Comparison of ENCODE assay signal across 23 cellular contexts in the genomic region with DNA sequence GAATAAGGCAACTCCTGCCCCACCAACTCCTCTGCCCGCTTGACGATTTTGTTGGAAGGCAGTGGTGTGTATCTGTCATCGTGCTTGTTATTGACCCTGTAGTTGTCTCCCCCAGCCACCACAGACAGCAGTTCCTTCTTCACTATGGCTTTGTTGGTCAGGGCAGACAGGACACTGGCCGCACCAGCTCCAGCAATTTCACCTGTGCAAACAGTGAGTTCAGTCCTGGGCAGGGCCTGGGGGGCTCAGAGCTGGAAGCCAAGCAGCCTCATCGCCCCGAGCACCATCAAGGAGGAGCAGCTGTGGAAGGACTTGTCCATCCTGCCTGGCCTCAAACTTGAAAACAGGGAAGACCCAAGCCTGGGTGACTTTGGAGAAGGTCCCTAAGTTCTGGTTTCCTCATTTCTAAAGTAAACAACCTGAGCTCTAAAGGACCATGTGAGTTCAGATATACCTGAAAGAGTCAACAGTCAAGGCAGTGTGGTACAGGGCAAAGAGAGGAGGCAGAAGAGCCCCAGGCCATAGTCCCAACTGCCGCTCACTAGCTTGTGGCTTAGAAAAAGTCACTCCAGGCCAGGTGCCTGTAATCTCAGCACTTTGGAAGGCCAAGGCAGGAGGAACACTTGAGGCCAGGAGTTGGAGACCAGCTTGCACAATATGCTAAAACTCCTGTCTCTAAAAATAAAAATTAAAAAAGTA. TPM values are rescaled to one million over a fixed set of nuclear protein-coding genes. Genes with fewer than 3 reads are reported as not detected.
A peak's percentile ranks its signal among the peaks of the same experiment; 100 is the strongest.
DNase-seq lines count a peak whose midpoint lies in the region; ATAC-seq, FAIRE-seq and TF ChIP-seq lines count a peak whose summit lies in the region.
"Had no signal": no experiment of that assay in that cellular context is flagged by ENCODE, and none has a peak within 500 bp of the region (broad histone marks: within the 10 kb centered on the region; RNA-seq: fewer than 3 reads in every experiment).

No MANE protein-coding gene starts in this region.

- TF ChIP-seq POLR2A in K562 (conservative IDR thresholded peaks at IDR 0.05), result no peak

- H4K20me1 ChIP-seq in K562 (replicated peaks; ENCODE audit: control insufficient read depth, insufficient read depth, low read length), result no peaks in the 10 kb centered on the region

- peaks cover 33% of the 10 kb centered on the region for H3K4me1 ChIP-seq in CD4-positive, CD25-positive, alpha-beta regulatory T cell (ENCODE audit: control insufficient read depth, insufficient read depth, low read length, poor library complexity, severe bottlenecking)
- H3K4me1 ChIP-seq in K562 (replicated peaks in 1 of 2; ENCODE audit: control insufficient read depth in 2 of 2, insufficient read depth in 2 of 2, low read length in 2 of 2) (peaks cover 0 to 17% of the 10 kb centered on the region in 2 experiments; a peak in 4 of 5 replicates), mucosa of descending colon (ENCODE audit: low read depth) (peaks cover 6% of the 10 kb centered on the region)
- H3K4me1 ChIP-seq: BE2C had no signal

- peak overlapping the region in 2 of 3 donors; percentile 26 to 75 for H3K27ac Mint-ChIP-seq in CD4-positive, CD25-positive, alpha-beta regulatory T cell

- no peak for ATAC-seq in CD4-positive, CD25-positive, alpha-beta regulatory T cell (ENCODE audit: low read depth in 2 of 2)
- no peak for ATAC-seq in K562
- peak; percentile 24 for ATAC-seq in mucosa of descending colon
- ATAC-seq in GM19467 (IDR thresholded peaks at IDR 0.05; ENCODE audit: unreplicated experiment), result no peak
- ATAC-seq in HG03025 (IDR thresholded peaks at IDR 0.05; ENCODE audit: low FRiP score, unreplicated experiment), result no peak
- no peak for ATAC-seq in HG03139 (IDR thresholded peaks at IDR 0.05; ENCODE audit: unreplicated experiment)
- ATAC-seq: GM12878, Panc1, Right ventricle myocardium inferior had no signal

- no peak for TF ChIP-seq CTCF in C4-2B (conservative IDR thresholded peaks at IDR 0.05)
- TF ChIP-seq CTCF in K562 (IDR thresholded peaks at IDR 0.05 in 2 of 3, conservative IDR thresholded peaks at IDR 0.05 in 1 of 3; ENCODE audit: insufficient read depth in 2 of 3, low read depth in 1 of 3, low read length in 3 of 3), result no peak
- TF ChIP-seq CTCF in mucosa of descending colon (IDR thresholded peaks at IDR 0.05), result no peak

- H3K9me3 Mint-ChIP-seq in CD4-positive, CD25-positive, alpha-beta regulatory T cell, result no peaks in the 10 kb centered on the region
- H3K9me3 Mint-ChIP-seq: CD8-positive, alpha-beta memory T cell had no signal

- H3K4me3 ChIP-seq in CD4-positive, CD25-positive, alpha-beta regulatory T cell (ENCODE audit: low read depth, low read length), result no peak overlapping the region
- H3K4me3 ChIP-seq in K562 (no peak overlapping the region), mucosa of descending colon (no peak overlapping the region)
- H3K4me3 ChIP-seq: GM12878, GM23248 had no signal

- H3K27me3 Mint-ChIP-seq in CD4-positive, CD25-positive, alpha-beta regulatory T cell, result no peaks in the 10 kb centered on the region

- H3K36me3 ChIP-seq in CD4-positive, CD25-positive, alpha-beta regulatory T cell (ENCODE audit: control insufficient read depth, insufficient read depth, low read length), result no peaks in the 10 kb centered on the region
- H3K36me3 ChIP-seq in K562 (ENCODE audit: control insufficient read depth, insufficient read depth, low read length) (no peaks in the 10 kb centered on the region), mucosa of descending colon (ENCODE audit: low read depth) (no peaks in the 10 kb centered on the region)
- H3K36me3 ChIP-seq: BE2C had no signal

- H3K4me2 ChIP-seq in K562 (ENCODE audit: insufficient read depth, low read length), result no peak overlapping the region
- H3K4me2 ChIP-seq: KMS-11 had no signal

- peaks cover 21 to 58% (median 32%) of the 10 kb centered on the region in 4 donors for H3K4me1 Mint-ChIP-seq in CD4-positive, CD25-positive, alpha-beta regulatory T cell

- POLR2A ChIA-PET in K562 (lab: Yijun Ruan, JAX), result interaction anchor here (0.8 kb wide), 1 partner anchor 9 kb away, joined by 3 read pairs; no protein-coding TSS in a partner anchor

- 41% methylated on average over 7 of the region's 7 CpGs for WGBS in K562 (ENCODE audit: insufficient coverage, low coverage, missing lambda C conversion rate)

- no peak for DNase-seq in CD4-positive, CD25-positive, alpha-beta regulatory T cell
- DNase-seq in K562 (ENCODE audit: extremely low read depth in 1 of 4, low spot score in 3 of 4) (no peak), mucosa of descending colon (no peak)
- DNase-seq in stimulated activated CD4-positive, alpha-beta T cell treated with anti-CD3 and anti-CD28 coated beads, Interleukin-15, amount 100 ng/mL, for 24 hours, result no peak
- DNase-seq: BE2C; CD8-positive, alpha-beta memory T cell; DND-41; GM23248; NCI-H1092; NCI-H1694; NCI-H2227 treated with DMSO at 0.1 percent for 48 hours; NCI-H524 had no signal

- FAIRE-seq in K562 (lab: Jason Lieb, UNC), result no peak
- FAIRE-seq: G401.6, GM12878 had no signal

- TF ChIP-seq EP300 in K562 (IDR thresholded peaks at IDR 0.05; ENCODE audit: low read length), result no peak

- intact Hi-C loops in K562 (cut with micrococcal nuclease) (no loop called here), mucosa of descending colon (cut with DNase I, micrococcal nuclease) (no loop called here)

- no peaks in the 10 kb centered on the region for H3K27me3 ChIP-seq in CD4-positive, CD25-positive, alpha-beta regulatory T cell (ENCODE audit: control insufficient read depth, insufficient read depth, low read length)
- H3K27me3 ChIP-seq in K562 (ENCODE audit: control insufficient read depth in 2 of 2, insufficient read depth in 2 of 2, low read length in 2 of 2), result no peaks in the 10 kb centered on the region
- H3K27me3 ChIP-seq: BE2C had no signal

- H3K9ac ChIP-seq in K562 (ENCODE audit: insufficient read depth in 1 of 2, low read depth in 2 of 2, low read length in 2 of 2), result peak overlapping the region in 1 of 2 experiments; percentile 3; a peak in 1 of 4 replicates
- H3K9ac ChIP-seq: GM23248, KMS-11 had no signal

- H3K9me1 ChIP-seq in K562 (ENCODE audit: control insufficient read depth, insufficient read depth, low read length), result no peaks in the 10 kb centered on the region

- H3K79me2 ChIP-seq in K562 (ENCODE audit: control insufficient read depth, insufficient read depth, low read length), result no peaks in the 10 kb centered on the region

- no peaks in the 10 kb centered on the region for H3K9me3 ChIP-seq in CD4-positive, CD25-positive, alpha-beta regulatory T cell (ENCODE audit: control insufficient read depth in 2 of 2, low read length in 2 of 2)
- H3K9me3 ChIP-seq in K562 (replicated peaks; ENCODE audit: control insufficient read depth, insufficient read depth, low read depth, low read length), result no peaks in the 10 kb centered on the region
- no peaks in the 10 kb centered on the region for H3K9me3 ChIP-seq in mucosa of descending colon
- H3K9me3 ChIP-seq: BE2C had no signal

- peak overlapping the region in 1 of 4 donors; percentile 37 for H3K4me3 Mint-ChIP-seq in CD4-positive, CD25-positive, alpha-beta regulatory T cell
- H3K4me3 Mint-ChIP-seq: CD8-positive, alpha-beta memory T cell had no signal

- H3K27ac ChIP-seq in C4-2B, result peak overlapping the region; percentile 3
- no peak overlapping the region for H3K27ac ChIP-seq in CD4-positive, CD25-positive, alpha-beta regulatory T cell (ENCODE audit: insufficient read depth, low read length, poor library complexity, severe bottlenecking)
- no peak overlapping the region for H3K27ac ChIP-seq in K562 (ENCODE audit: extremely low read depth, low read depth, low read length)
- H3K27ac ChIP-seq: GM23248, KMS-11 had no signal

- no TSS peak for BruUV-seq in K562 (replicated peaks; lab: Mats Ljungman, UMichigan)

- peaks cover 3% of the 10 kb centered on the region for H3K36me3 Mint-ChIP-seq in CD4-positive, CD25-positive, alpha-beta regulatory T cell
- H3K36me3 Mint-ChIP-seq: CD8-positive, alpha-beta memory T cell had no signal

- in situ Hi-C loops in K562 (cut with MboI), result no loop called here

- no peak for TF ChIP-seq RAD21 in K562 (CRISPR knock-in tag; conservative IDR thresholded peaks at IDR 0.05 in 1 of 2, IDR thresholded peaks at IDR 0.05 in 1 of 2)

- H2AFZ ChIP-seq in K562 (ENCODE audit: low read depth, low read length), result no peak overlapping the region
- H2AFZ ChIP-seq: GM23248 had no signal

- CTCF ChIA-PET in K562 (lab: Yijun Ruan, JAX; ENCODE audit: low intra/inter-chr PET ratio), result no interaction called here

RNA-seq across cellular contexts. Expression of a gene that starts 4.6 kb away (rescaled TPM):
- not detected for total RNA-seq in CD4-positive, CD25-positive, alpha-beta regulatory T cell
- polyA plus RNA-seq in CD4-positive, CD25-positive, alpha-beta regulatory T cell, result under 1 TPM in 2 of 4 donors, not detected in 2; 0.28 to 0.47 TPM
- not detected in 2 replicates for total RNA-seq in K562 (2011; cell fraction: chromatin; rRNA removed; ENCODE audit: low replicate concordance)
- total RNA-seq in K562 (2011; cell fraction: nucleolus; rRNA removed), result not detected in 2 replicates
- not detected in 2 replicates for total RNA-seq in K562 (2011; cell fraction: nucleoplasm; rRNA removed)
- total RNA-seq in K562 (2014; rRNA removed), result not detected in 2 replicates
- not detected in 2 replicates for total RNA-seq in K562 (2014; rRNA removed; fragmentation: Illumina TruSeq; extraction: Trizol)
- total RNA-seq in K562 (2015; rRNA removed; fragmentation: Illumina TruSeq; extraction: Trizol), result not detected in 2 replicates
- total RNA-seq in K562 (2021), result not detected in 2 replicates
- not detected in 2 replicates for polyA plus RNA-seq in K562 (2011; rRNA removed)
- polyA plus RNA-seq in K562 (2011; cell fraction: cytosol; rRNA removed), result not detected in 2 replicates
- polyA plus RNA-seq in K562 (2011; cell fraction: nucleus; rRNA removed), result not detected in 2 replicates
- polyA plus RNA-seq in K562 (2012), result not detected in 2 replicates
- not detected in 2 replicates for polyA plus RNA-seq in K562 (2014; fragmentation: Illumina TruSeq; extraction: Trizol)
- polyA plus RNA-seq in K562 (2014; fragmentation: Nextera tagmentation; extraction: Ambion mirVana), result not detected
- not detected in 2 replicates for polyA plus RNA-seq in K562 (2014; rRNA removed)
- polyA minus RNA-seq in K562 (2011; rRNA and poly(A)+ RNA removed), result not detected in 2 replicates
- not detected in 2 replicates for polyA minus RNA-seq in K562 (2011; cell fraction: cytosol; rRNA and poly(A)+ RNA removed)
- polyA minus RNA-seq in K562 (2011; cell fraction: nucleus; rRNA and poly(A)+ RNA removed), result not detected in 2 replicates
- 100 to 1,000 TPM in 1 of 3 donors, 10 to 100 TPM in 2; 44.3 to 238 (median 62.8) TPM for total RNA-seq in mucosa of descending colon
- total RNA-seq: GM23248 had no signal
- polyA plus RNA-seq: AG04450; CD8-positive, alpha-beta memory T cell; GM23248 had no signal

RNA-seq across cellular contexts. Expression of a gene that starts 22.0 kb away (rescaled TPM):
- total RNA-seq in CD4-positive, CD25-positive, alpha-beta regulatory T cell, result 118 TPM
- 100 to 1,000 TPM; 405 to 493 (median 439) TPM for polyA plus RNA-seq in CD4-positive, CD25-positive, alpha-beta regulatory T cell
- total RNA-seq in K562 (2011; cell fraction: chromatin; rRNA removed; ENCODE audit: low replicate concordance), result not detected in 2 replicates
- 0.67 TPM in 1 of 2 replicates, not detected in the other for total RNA-seq in K562 (2011; cell fraction: nucleolus; rRNA removed)
- 0.51 TPM in 1 of 2 replicates, not detected in the other for total RNA-seq in K562 (2011; cell fraction: nucleoplasm; rRNA removed)
- total RNA-seq in K562 (2014; rRNA removed) (0.37 TPM in 1 of 2 replicates, not detected in the other), K562 (2014; rRNA removed; fragmentation: Illumina TruSeq; extraction: Trizol) (0.99 and 1.0 TPM in 2 replicates), K562 (2015; rRNA removed; fragmentation: Illumina TruSeq; extraction: Trizol) (2.0 and 3.0 TPM in 2 replicates), K562 (2021) (0.80 and 1.2 TPM in 2 replicates), mucosa of descending colon (10 to 100 TPM; 57.0 to 99.0 (median 96.7) TPM)
- polyA plus RNA-seq in K562 (2011; rRNA removed) (0.43 and 0.54 TPM in 2 replicates), K562 (2014; fragmentation: Illumina TruSeq; extraction: Trizol) (1.1 and 1.3 TPM in 2 replicates), K562 (2014; fragmentation: Nextera tagmentation; extraction: Ambion mirVana) (1 to 10 TPM; 1.2 to 2.1 TPM), K562 (2014; rRNA removed) (0.57 and 1.7 TPM in 2 replicates)
- polyA plus RNA-seq in K562 (2011; cell fraction: cytosol; rRNA removed), result 0.19 and 0.60 TPM in 2 replicates
- polyA plus RNA-seq in K562 (2011; cell fraction: nucleus; rRNA removed), result 0.20 and 0.47 TPM in 2 replicates
- polyA plus RNA-seq in K562 (2012), result 2.3 and 7.2 TPM in 2 replicates
- 0.84 TPM in 1 of 2 replicates, not detected in the other for polyA minus RNA-seq in K562 (2011; rRNA and poly(A)+ RNA removed)
- polyA minus RNA-seq in K562 (2011; cell fraction: cytosol; rRNA and poly(A)+ RNA removed), result 1.2 TPM in 1 of 2 replicates, not detected in the other
- not detected in 2 replicates for polyA minus RNA-seq in K562 (2011; cell fraction: nucleus; rRNA and poly(A)+ RNA removed)

RNA-seq across cellular contexts. Expression of a gene that starts 52.7 kb away (rescaled TPM):
- total RNA-seq in CD4-positive, CD25-positive, alpha-beta regulatory T cell, result 0.94 TPM
- polyA plus RNA-seq in CD4-positive, CD25-positive, alpha-beta regulatory T cell, result not detected
- 1.3 and 4.1 TPM in 2 replicates for total RNA-seq in K562 (2011; cell fraction: chromatin; rRNA removed; ENCODE audit: low replicate concordance)
- 1.4 and 3.0 TPM in 2 replicates for total RNA-seq in K562 (2011; cell fraction: nucleolus; rRNA removed)
- 1.6 and 1.9 TPM in 2 replicates for total RNA-seq in K562 (2011; cell fraction: nucleoplasm; rRNA removed)
- total RNA-seq in K562 (2014; rRNA removed) (5.1 TPM in 2 replicates), K562 (2014; rRNA removed; fragmentation: Illumina TruSeq; extraction: Trizol) (2.2 and 2.9 TPM in 2 replicates), K562 (2015; rRNA removed; fragmentation: Illumina TruSeq; extraction: Trizol) (4.7 and 5.2 TPM in 2 replicates), K562 (2021) (4.5 and 5.1 TPM in 2 replicates), mucosa of descending colon (under 1 TPM; 0.26 to 0.32 (median 0.29) TPM)
- polyA plus RNA-seq in K562 (2011; rRNA removed) (8.0 and 9.5 TPM in 2 replicates), K562 (2014; fragmentation: Illumina TruSeq; extraction: Trizol) (5.0 and 5.7 TPM in 2 replicates), K562 (2014; fragmentation: Nextera tagmentation; extraction: Ambion mirVana) (under 1 TPM; 0.66 to 0.99 TPM), K562 (2014; rRNA removed) (3.6 and 5.2 TPM in 2 replicates)
- polyA plus RNA-seq in K562 (2011; cell fraction: cytosol; rRNA removed), result 11.8 and 13.9 TPM in 2 replicates
- polyA plus RNA-seq in K562 (2011; cell fraction: nucleus; rRNA removed), result 6.9 and 7.5 TPM in 2 replicates
- 5.1 and 15.0 TPM in 2 replicates for polyA plus RNA-seq in K562 (2012)
- 3.5 and 4.7 TPM in 2 replicates for polyA minus RNA-seq in K562 (2011; rRNA and poly(A)+ RNA removed)
- polyA minus RNA-seq in K562 (2011; cell fraction: cytosol; rRNA and poly(A)+ RNA removed), result 2.7 and 3.4 TPM in 2 replicates
- 2.6 and 2.9 TPM in 2 replicates for polyA minus RNA-seq in K562 (2011; cell fraction: nucleus; rRNA and poly(A)+ RNA removed)
- total RNA-seq: CD8-positive, alpha-beta memory T cell; GM12878; GM23248; M059J had no signal
- polyA plus RNA-seq: AG04450; CD8-positive, alpha-beta memory T cell; GM12878; GM23248 had no signal

RNA-seq across cellular contexts. Expression of a gene that starts 55.6 kb away (rescaled TPM):
- 5.8 TPM for total RNA-seq in CD4-positive, CD25-positive, alpha-beta regulatory T cell
- polyA plus RNA-seq in CD4-positive, CD25-positive, alpha-beta regulatory T cell, result 10 to 100 TPM in 1 of 4 donors, 1 to 10 TPM in 3; 3.1 to 19.0 (median 5.8) TPM
- total RNA-seq in K562 (2011; cell fraction: chromatin; rRNA removed; ENCODE audit: low replicate concordance), result 0.60 and 1.1 TPM in 2 replicates
- total RNA-seq in K562 (2011; cell fraction: nucleolus; rRNA removed), result 0.33 and 1.1 TPM in 2 replicates
- 0.88 and 0.92 TPM in 2 replicates for total RNA-seq in K562 (2011; cell fraction: nucleoplasm; rRNA removed)
- total RNA-seq in K562 (2014; rRNA removed) (1.2 and 1.7 TPM in 2 replicates), K562 (2014; rRNA removed; fragmentation: Illumina TruSeq; extraction: Trizol) (0.77 and 1.2 TPM in 2 replicates), K562 (2015; rRNA removed; fragmentation: Illumina TruSeq; extraction: Trizol) (0.60 and 1.4 TPM in 2 replicates), K562 (2021) (2.7 TPM in 2 replicates), mucosa of descending colon (10 to 100 TPM; 15.1 to 58.5 (median 26.7) TPM)
- polyA plus RNA-seq in K562 (2011; rRNA removed) (1.3 and 2.0 TPM in 2 replicates), K562 (2014; fragmentation: Illumina TruSeq; extraction: Trizol) (0.80 and 1.6 TPM in 2 replicates), K562 (2014; fragmentation: Nextera tagmentation; extraction: Ambion mirVana) (1 to 10 TPM; 1.3 to 1.9 TPM), K562 (2014; rRNA removed) (0.96 and 1.4 TPM in 2 replicates)
- 1.6 and 3.9 TPM in 2 replicates for polyA plus RNA-seq in K562 (2011; cell fraction: cytosol; rRNA removed)
- polyA plus RNA-seq in K562 (2011; cell fraction: nucleus; rRNA removed), result 0.73 and 0.92 TPM in 2 replicates
- polyA plus RNA-seq in K562 (2012), result 3.4 and 5.8 TPM in 2 replicates
- polyA minus RNA-seq in K562 (2011; rRNA and poly(A)+ RNA removed), result 2.3 and 4.8 TPM in 2 replicates
- polyA minus RNA-seq in K562 (2011; cell fraction: cytosol; rRNA and poly(A)+ RNA removed), result 2.1 and 2.2 TPM in 2 replicates
- polyA minus RNA-seq in K562 (2011; cell fraction: nucleus; rRNA and poly(A)+ RNA removed), result 0.54 and 0.67 TPM in 2 replicates

Comparison
In these comparisons a context has a peak if more than half of its experiments do, and no peak if none do; other contexts are left out.
1. RNA of a gene that starts 4.6 kb away (total RNA-seq): 44.3 to 238 TPM in mucosa of descending colon; not detected in CD4-positive, CD25-positive, alpha-beta regulatory T cell (single experiment) and not detected in K562; every median in the first group is over 10 times any median in the second.
2. RNA of a gene that starts 22.0 kb away (total RNA-seq): 118 TPM in CD4-positive, CD25-positive, alpha-beta regulatory T cell (single experiment) and 57.0 to 99.0 TPM in mucosa of descending colon; 0.37 to 3.0 TPM in K562; every median in the first group is over 10 times any median in the second.